Comparison of ENCODE assay signal across 8 cellular contexts in the genomic region with DNA sequence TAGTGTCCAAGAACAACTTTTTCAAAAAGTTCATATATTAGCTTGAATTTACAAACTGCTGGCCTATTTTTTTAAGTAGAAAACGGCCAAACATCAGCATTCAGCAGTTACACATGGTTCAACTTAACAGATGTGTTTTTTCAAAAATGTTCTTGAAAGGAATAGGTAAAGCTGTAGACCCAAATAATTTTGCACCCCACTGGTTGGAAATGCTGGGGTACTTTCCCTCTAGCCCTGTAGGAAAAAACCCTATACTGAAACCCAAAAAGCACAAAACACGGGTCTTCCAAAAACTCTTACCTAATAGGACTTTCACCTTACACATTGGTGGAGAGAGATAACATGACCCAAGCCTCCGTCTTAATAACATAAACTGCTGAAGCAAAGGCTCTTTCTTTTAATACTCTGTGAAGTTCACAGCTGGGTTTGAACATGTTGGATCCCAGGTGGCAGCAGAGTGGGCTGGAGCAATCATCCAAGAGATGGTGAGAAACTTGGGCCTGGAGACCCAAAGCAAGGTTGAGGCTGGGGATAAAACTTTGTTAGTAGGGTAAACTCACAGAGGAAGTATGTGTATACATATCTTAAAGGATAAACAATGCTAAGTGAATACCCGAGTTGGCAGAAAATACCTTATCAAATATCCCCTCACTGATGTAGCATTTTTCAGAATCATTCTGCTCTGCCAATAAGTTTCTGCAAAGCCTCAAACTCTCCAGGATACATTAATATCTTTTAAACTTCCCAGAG. TPM values are rescaled to one million over a fixed set of nuclear protein-coding genes. Genes with fewer than 3 reads are reported as not detected.
DNase-seq lines count a peak whose midpoint lies in the region; ATAC-seq and TF ChIP-seq lines count a peak whose summit lies in the region.

No MANE protein-coding gene starts in this region.

- H3K4me3 Mint-ChIP-seq in stimulated activated naive CD8-positive, alpha-beta T cell treated with anti-CD3 and anti-CD28 coated beads, Interleukin-15, Interleukin-2, amounts not matched to agents 100 ng/mL and 50 ng/mL, for 24 hours, result peak overlapping the region; percentile 97

- no peak for DNase-seq in stimulated activated naive CD8-positive, alpha-beta T cell treated with anti-CD3 and anti-CD28 coated beads, Interleukin-15, Interleukin-2, amounts not matched to agents 100 U/mL and 50 U/mL, for 24 hours
- no peak for DNase-seq in adrenal gland
- DNase-seq in lung (ENCODE audit: low spot score), result no peak
- DNase-seq in inferior parietal cortex (ENCODE audit: extremely low spot score), result no peak

- 39 to 50% (median 46%) methylated on average over 4 of the region's 4 CpGs for WGBS in adrenal gland, 4 donors
- 40 to 49% methylated on average over 4 of the region's 4 CpGs for WGBS in lung, 2 donors

- no peak for TF ChIP-seq POLR2A in adrenal gland (IDR thresholded peaks at IDR 0.05)

- H3K4me3 ChIP-seq in adrenal gland (peak overlapping the region in 2 of 4 donors; percentile 67 to 80), lung (peak overlapping the region; percentile 100)

- intact Hi-C loops in adrenal gland (cut with DNase I), result no loop called here

- H3K27me3 Mint-ChIP-seq in stimulated activated naive CD8-positive, alpha-beta T cell treated with anti-CD3 and anti-CD28 coated beads, Interleukin-15, Interleukin-2, amounts not matched to agents 100 ng/mL and 50 ng/mL, for 24 hours, result no peaks in the 10 kb centered on the region

- H3K36me3 ChIP-seq in adrenal gland (replicated peaks in 1 of 2) (peaks cover 0 to 25% of the 10 kb centered on the region in 2 donors), lung (ENCODE audit: control insufficient read depth in 2 of 2, insufficient read depth in 2 of 2, low read length in 2 of 2) (peaks cover 2 to 11% of the 10 kb centered on the region in 2 donors)

- H3K9me3 ChIP-seq in adrenal gland (replicated peaks in 1 of 3), result no peaks in the 10 kb centered on the region
- no peaks in the 10 kb centered on the region for H3K9me3 ChIP-seq in lung (ENCODE audit: control insufficient read depth in 2 of 2, insufficient read depth in 1 of 2, low read length in 1 of 2)

- H3K4me1 Mint-ChIP-seq in stimulated activated naive CD8-positive, alpha-beta T cell treated with anti-CD3 and anti-CD28 coated beads, Interleukin-15, Interleukin-2, amounts not matched to agents 100 ng/mL and 50 ng/mL, for 24 hours (ENCODE audit: low read depth), result peaks cover 77% of the 10 kb centered on the region

- no peaks in the 10 kb centered on the region for H3K9me3 Mint-ChIP-seq in stimulated activated naive CD8-positive, alpha-beta T cell treated with anti-CD3 and anti-CD28 coated beads, Interleukin-15, Interleukin-2, amounts not matched to agents 100 ng/mL and 50 ng/mL, for 24 hours

- ATAC-seq in stimulated activated naive CD8-positive, alpha-beta T cell treated with anti-CD3 and anti-CD28 coated beads, Interleukin-15, Interleukin-2, amounts not matched to agents 100 U/mL and 50 U/mL, for 24 hours, result no peak
- no peak for ATAC-seq in lung (ENCODE audit: insufficient read depth, low FRiP score)
- ATAC-seq in GM19324 (IDR thresholded peaks at IDR 0.05; ENCODE audit: low FRiP score, unreplicated experiment), result no peak
- ATAC-seq in HG03469 (IDR thresholded peaks at IDR 0.05; ENCODE audit: unreplicated experiment), result no peak
- ATAC-seq in GM21526 (IDR thresholded peaks at IDR 0.05; ENCODE audit: low FRiP score, unreplicated experiment), result no peak

- H3K4me1 ChIP-seq in adrenal gland (replicated peaks in 1 of 2), result peaks cover 19 to 27% of the 10 kb centered on the region in 2 donors
- H3K4me1 ChIP-seq in lung (ENCODE audit: control insufficient read depth in 2 of 2, insufficient read depth in 2 of 2, low read length in 2 of 2), result peaks cover 4 to 7% of the 10 kb centered on the region in 2 donors

- H3K27ac Mint-ChIP-seq in stimulated activated naive CD8-positive, alpha-beta T cell treated with anti-CD3 and anti-CD28 coated beads, Interleukin-15, Interleukin-2, amounts not matched to agents 100 ng/mL and 50 ng/mL, for 24 hours, result peak overlapping the region; percentile 93

- H3K27me3 ChIP-seq in adrenal gland, result no peaks in the 10 kb centered on the region
- no peaks in the 10 kb centered on the region for H3K27me3 ChIP-seq in lung (ENCODE audit: control insufficient read depth, insufficient read depth)

- H3K36me3 Mint-ChIP-seq in stimulated activated naive CD8-positive, alpha-beta T cell treated with anti-CD3 and anti-CD28 coated beads, Interleukin-15, Interleukin-2, amounts not matched to agents 100 ng/mL and 50 ng/mL, for 24 hours (ENCODE audit: low read depth), result peaks cover 83% of the 10 kb centered on the region

- peak overlapping the region in 4 of 5 donors; percentile 75 to 92 (median 78) for H3K27ac ChIP-seq in adrenal gland
- peak overlapping the region; percentile 83 to 97 for H3K27ac ChIP-seq in lung (ENCODE audit: low read depth in 1 of 2, low read length in 1 of 2)

- TF ChIP-seq CTCF in adrenal gland (IDR thresholded peaks at IDR 0.05) (no peak), lung (IDR thresholded peaks at IDR 0.05; ENCODE audit: control extremely low read depth, extremely low read depth) (no peak)

RNA-seq across cellular contexts. Expression of a gene that starts 0.6 kb away (rescaled TPM):
- total RNA-seq in adrenal gland (10 to 100 TPM; 10.6 to 23.3 (median 13.7) TPM), lung (10 to 100 TPM; 12.7 to 21.0 TPM)
- polyA plus RNA-seq in adrenal gland (10 to 100 TPM; 12.6 to 17.3 (median 13.3) TPM), lung (10 to 100 TPM in 1 of 2 donors, 1 to 10 TPM in 1; 7.5 to 10.3 TPM)

RNA-seq across cellular contexts. Expression of a gene that starts 4.8 kb away (rescaled TPM):
- total RNA-seq in adrenal gland (100 to 1,000 TPM in 4 of 8 donors, 10 to 100 TPM in 4; 37.6 to 128 (median 87.9) TPM), lung (10 to 100 TPM; 32.7 to 96.1 TPM)
- polyA plus RNA-seq in adrenal gland (10 to 100 TPM; 46.9 to 92.6 (median 82.7) TPM), lung (10 to 100 TPM; 61.4 to 65.3 TPM)
